Comparison of ENCODE assay signal across 16 cellular contexts in the genomic region with DNA sequence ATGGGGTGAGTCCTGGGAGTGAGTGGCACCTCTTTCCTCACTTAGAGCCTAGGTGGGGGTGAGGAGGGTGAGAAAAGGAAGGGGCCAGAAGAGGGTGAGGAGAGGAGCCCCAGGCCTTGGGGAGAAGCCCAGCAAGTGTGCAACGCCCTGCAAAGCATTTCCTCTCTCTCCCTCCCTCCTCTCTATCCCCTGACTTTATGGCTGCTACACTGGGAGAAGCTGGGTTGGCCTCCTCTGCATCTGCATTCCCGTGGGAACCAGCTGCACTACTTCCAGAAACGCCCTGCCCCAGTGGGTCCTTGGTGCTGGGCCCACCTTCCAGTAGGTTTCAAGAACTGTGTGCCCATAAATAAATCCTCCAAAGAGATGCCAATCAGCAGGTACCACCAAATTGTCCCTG.
A peak's percentile ranks its signal among the peaks of the same experiment; 100 is the strongest.
DNase-seq lines count a peak whose midpoint lies in the region; ATAC-seq and TF ChIP-seq lines count a peak whose summit lies in the region.
"Had no signal": no experiment of that assay in that cellular context is flagged by ENCODE, and none has a peak within 500 bp of the region (broad histone marks: within the 10 kb centered on the region; RNA-seq: fewer than 3 reads in every experiment).

No MANE protein-coding gene starts in this region.

- TF ChIP-seq EP300 in SK-N-SH (IDR thresholded peaks at IDR 0.05; ENCODE audit: borderline replicate concordance in 1 of 2, low read depth in 1 of 2, low read length in 1 of 2) (no peak), gastroesophageal sphincter (IDR thresholded peaks at IDR 0.05) (no peak)

- no peak for DNase-seq in Calu3
- no peak for DNase-seq in hepatocyte (ENCODE audit: low spot score)
- no peak for DNase-seq in neural crest cell (ENCODE audit: low read depth, low spot score)
- no peak for DNase-seq in SK-N-SH
- DNase-seq in NCI-H510A (lab: John Stamatoyannopoulos, UW): no peak
- DNase-seq: CD8-positive, alpha-beta T cell; H7; HFFc6; NCI-H1694; NCI-H226; NCI-H524 treated with DMSO at 0.1 percent for 48 hours; SJCRH30 had no signal

- H3K79me2 ChIP-seq in OCI-LY3 (ENCODE audit: low read length) (no peaks in the 10 kb centered on the region), hepatocyte (no peaks in the 10 kb centered on the region), SK-N-SH (ENCODE audit: insufficient read depth) (no peaks in the 10 kb centered on the region)

- peak overlapping the region; percentile 54 for H3K4me2 ChIP-seq in OCI-LY3 (ENCODE audit: low read length)
- H3K4me2 ChIP-seq in hepatocyte: no peak overlapping the region
- no peak overlapping the region for H3K4me2 ChIP-seq in SK-N-SH

- H3K4me3 Mint-ChIP-seq in Calu3 (ENCODE audit: low read depth, unreplicated experiment): no peak overlapping the region
- no peak overlapping the region for H3K4me3 Mint-ChIP-seq in neural crest cell
- H3K4me3 Mint-ChIP-seq: CD8-positive, alpha-beta T cell; HFFc6 had no signal

- H3K9me3 ChIP-seq in OCI-LY3 (ENCODE audit: insufficient read depth, low read length) (peaks cover 17% of the 10 kb centered on the region), hepatocyte (ENCODE audit: low read depth) (no peaks in the 10 kb centered on the region), SK-N-SH (no peaks in the 10 kb centered on the region), gastroesophageal sphincter (peaks cover 0 to 12% (median 0%) of the 10 kb centered on the region in 3 donors)
- H3K9me3 ChIP-seq: SJCRH30 had no signal

- no peaks in the 10 kb centered on the region for H3K27me3 ChIP-seq in OCI-LY3 (ENCODE audit: low read depth, low read length)
- no peaks in the 10 kb centered on the region for H3K27me3 ChIP-seq in hepatocyte
- no peaks in the 10 kb centered on the region for H3K27me3 ChIP-seq in SK-N-SH (ENCODE audit: insufficient read depth)
- no peaks in the 10 kb centered on the region for H3K27me3 ChIP-seq in gastroesophageal sphincter
- H3K27me3 ChIP-seq: SJCRH30 had no signal

- ATAC-seq in GM18858 (IDR thresholded peaks at IDR 0.05; ENCODE audit: unreplicated experiment) (no peak), gastroesophageal sphincter (no peak)
- ATAC-seq: CD8-positive, alpha-beta T cell had no signal

- TF ChIP-seq RAD21 in SK-N-SH (IDR thresholded peaks at IDR 0.05; ENCODE audit: low read length): no peak

- H3K36me3 Mint-ChIP-seq in Calu3 (ENCODE audit: insufficient read depth, unreplicated experiment) (peaks cover 10% of the 10 kb centered on the region), neural crest cell (ENCODE audit: low read depth) (peaks cover 4% of the 10 kb centered on the region)
- H3K36me3 Mint-ChIP-seq: CD8-positive, alpha-beta T cell had no signal

- H3K4me3 ChIP-seq in OCI-LY3 (ENCODE audit: low read length) (peak overlapping the region; percentile 19; the same call in 1 of the 2 replicates), hepatocyte (no peak overlapping the region), SK-N-SH (ENCODE audit: low read depth in 2 of 2, low read length in 1 of 2) (no peak overlapping the region), gastroesophageal sphincter (no peak overlapping the region)
- H3K4me3 ChIP-seq: SJCRH30 had no signal

- no peak for TF ChIP-seq CTCF in Calu3 (IDR thresholded peaks at IDR 0.05; ENCODE audit: unreplicated experiment)
- no peak for TF ChIP-seq CTCF in OCI-LY3 (IDR thresholded peaks at IDR 0.05; ENCODE audit: low read depth, low read length)
- no peak for TF ChIP-seq CTCF in hepatocyte (IDR thresholded peaks at IDR 0.05; ENCODE audit: poor library complexity)
- no peak for TF ChIP-seq CTCF in neural crest cell (conservative IDR thresholded peaks at IDR 0.05)
- TF ChIP-seq CTCF in SK-N-SH (IDR thresholded peaks at IDR 0.05): no peak
- TF ChIP-seq CTCF in gastroesophageal sphincter (IDR thresholded peaks at IDR 0.05): no peak

- WGBS in hepatocyte (ENCODE audit: low lambda C conversion rate, missing lambda C conversion rate): 47% methylated on average over 3 of the region's 3 CpGs
- 0% methylated on average over 2 of the region's 3 CpGs for WGBS in SK-N-SH (ENCODE audit: low lambda C conversion rate)
- WGBS in gastroesophageal sphincter (ENCODE audit: low coverage in 1 of 2), 2 donors: 14 to 29% methylated on average over 2 of the region's 3 CpGs

- H3K27me3 Mint-ChIP-seq in Calu3 (ENCODE audit: unreplicated experiment) (no peaks in the 10 kb centered on the region), neural crest cell (ENCODE audit: low read depth) (no peaks in the 10 kb centered on the region)

- H3K9ac ChIP-seq in OCI-LY3 (ENCODE audit: low read length) (peak overlapping the region; percentile 73), SK-N-SH (no peak overlapping the region)

- H3K27ac ChIP-seq in OCI-LY3 (ENCODE audit: low read length) (peak overlapping the region; percentile 88), hepatocyte (peak overlapping the region; percentile 52), SK-N-SH (ENCODE audit: low read depth in 2 of 2, low read length in 1 of 2) (no peak overlapping the region), gastroesophageal sphincter (no peak overlapping the region)
- H3K27ac ChIP-seq: HL-60, SJCRH30 had no signal

- H3K4me1 ChIP-seq in OCI-LY3 (ENCODE audit: low read length): peaks cover 67% of the 10 kb centered on the region
- peaks cover 13% of the 10 kb centered on the region for H3K4me1 ChIP-seq in hepatocyte (ENCODE audit: insufficient read depth)
- H3K4me1 ChIP-seq in SK-N-SH (ENCODE audit: control insufficient read depth in 1 of 2, insufficient read depth in 2 of 2, low read depth in 1 of 2, low read length in 1 of 2): peaks cover 0 to 30% of the 10 kb centered on the region in 2 experiments; a peak in 2 of 4 replicates
- H3K4me1 ChIP-seq in gastroesophageal sphincter: no peaks in the 10 kb centered on the region
- H3K4me1 ChIP-seq: SJCRH30 had no signal

- POLR2A ChIA-PET in SK-N-SH (lab: Yijun Ruan, JAX): no interaction called here

- H4K20me1 ChIP-seq in OCI-LY3 (ENCODE audit: insufficient read depth, low read length): no peaks in the 10 kb centered on the region
- no peaks in the 10 kb centered on the region for H4K20me1 ChIP-seq in hepatocyte (ENCODE audit: insufficient read depth, poor library complexity, severe bottlenecking)
- H4K20me1 ChIP-seq in SK-N-SH (ENCODE audit: insufficient read depth): no peaks in the 10 kb centered on the region

- H3K27ac Mint-ChIP-seq in Calu3 (ENCODE audit: unreplicated experiment) (peak overlapping the region; percentile 95), neural crest cell (ENCODE audit: unreplicated experiment) (peak overlapping the region; percentile 60)
- H3K27ac Mint-ChIP-seq: CD8-positive, alpha-beta T cell; HFFc6 had no signal

- H3K9me3 Mint-ChIP-seq in Calu3 (ENCODE audit: low read depth, unreplicated experiment) (peaks cover 3% of the 10 kb centered on the region), neural crest cell (peaks cover 9% of the 10 kb centered on the region)
- H3K9me3 Mint-ChIP-seq: CD8-positive, alpha-beta T cell; HFFc6 had no signal

- H3K9me2 ChIP-seq in hepatocyte (replicated peaks; ENCODE audit: insufficient read depth) (no peaks in the 10 kb centered on the region), SK-N-SH (no peaks in the 10 kb centered on the region)

- no peak for TF ChIP-seq POLR2A in gastroesophageal sphincter (IDR thresholded peaks at IDR 0.05)

- no peaks in the 10 kb centered on the region for H3F3A ChIP-seq in SK-N-SH (replicated peaks; ENCODE audit: insufficient read depth)

- intact Hi-C loops in Calu3 (cut with micrococcal nuclease; ENCODE audit: unreplicated experiment): loop anchor here (5.0 kb wide), 2 partner anchors 171 to 221 kb away; no protein-coding TSS in a partner anchor

- CTCF ChIA-PET in Calu3 (lab: Charles Lee) (no interaction called here), SK-N-SH (lab: Yijun Ruan, JAX) (interaction anchor here (0.9 to 2.1 kb wide), 3 partner anchors 302 to 387 kb away, joined by 3 to 11 read pairs (median 4); no protein-coding TSS in a partner anchor)

- peak overlapping the region; percentile 42 for H2AFZ ChIP-seq in OCI-LY3 (ENCODE audit: low read depth, low read length)
- no peak overlapping the region for H2AFZ ChIP-seq in hepatocyte
- H2AFZ ChIP-seq in SK-N-SH (ENCODE audit: low read depth): no peak overlapping the region

- H3K4me1 Mint-ChIP-seq in Calu3 (ENCODE audit: low read depth, unreplicated experiment) (peaks cover 30% of the 10 kb centered on the region), neural crest cell (no peaks in the 10 kb centered on the region)

- no TSS peak for BruUV-seq in Calu3 (replicated peaks; lab: Mats Ljungman, UMichigan)

- H3K36me3 ChIP-seq in OCI-LY3 (replicated peaks; ENCODE audit: low read depth, low read length): peaks cover 24% of the 10 kb centered on the region
- no peaks in the 10 kb centered on the region for H3K36me3 ChIP-seq in hepatocyte (replicated peaks; ENCODE audit: insufficient read depth, low read depth)
- H3K36me3 ChIP-seq in SK-N-SH (replicated peaks in 1 of 2; ENCODE audit: control insufficient read depth in 1 of 2, insufficient read depth in 2 of 2, low read length in 1 of 2): no peaks in the 10 kb centered on the region
- H3K36me3 ChIP-seq in gastroesophageal sphincter: no peaks in the 10 kb centered on the region
- H3K36me3 ChIP-seq: SJCRH30 had no signal

TF ChIP-seq in SK-N-SH, 30 proteins besides CTCF, POLR2A, EP300 and RAD21 (continues in another document):
- TF ChIP-seq TEAD4 (IDR thresholded peaks at IDR 0.05; ENCODE audit: borderline replicate concordance, insufficient read depth) (no peak), SMC3 (IDR thresholded peaks at IDR 0.05; ENCODE audit: low read depth, low read length) (no peak), SIN3A (IDR thresholded peaks at IDR 0.05; ENCODE audit: borderline replicate concordance, low read depth, low read length) (no peak), GATA2 (CRISPR knock-in tag; IDR thresholded peaks at IDR 0.05) (no peak), MEF2A (IDR thresholded peaks at IDR 0.05; ENCODE audit: borderline replicate concordance, low read depth) (no peak)
- TF ChIP-seq, protein P1, sequence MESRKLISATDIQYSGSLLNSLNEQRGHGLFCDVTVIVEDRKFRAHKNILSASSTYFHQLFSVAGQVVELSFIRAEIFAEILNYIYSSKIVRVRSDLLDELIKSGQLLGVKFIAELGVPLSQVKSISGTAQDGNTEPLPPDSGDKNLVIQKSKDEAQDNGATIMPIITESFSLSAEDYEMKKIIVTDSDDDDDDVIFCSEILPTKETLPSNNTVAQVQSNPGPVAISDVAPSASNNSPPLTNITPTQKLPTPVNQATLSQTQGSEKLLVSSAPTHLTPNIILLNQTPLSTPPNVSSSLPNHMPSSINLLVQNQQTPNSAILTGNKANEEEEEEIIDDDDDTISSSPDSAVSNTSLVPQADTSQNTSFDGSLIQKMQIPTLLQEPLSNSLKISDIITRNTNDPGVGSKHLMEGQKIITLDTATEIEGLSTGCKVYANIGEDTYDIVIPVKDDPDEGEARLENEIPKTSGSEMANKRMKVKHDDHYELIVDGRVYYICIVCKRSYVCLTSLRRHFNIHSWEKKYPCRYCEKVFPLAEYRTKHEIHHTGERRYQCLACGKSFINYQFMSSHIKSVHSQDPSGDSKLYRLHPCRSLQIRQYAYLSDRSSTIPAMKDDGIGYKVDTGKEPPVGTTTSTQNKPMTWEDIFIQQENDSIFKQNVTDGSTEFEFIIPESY (IDR thresholded peaks at IDR 0.05; ENCODE audit: borderline replicate concordance, low read depth): no peak

Comparison
In these comparisons a context has a peak if more than half of its experiments do, and no peak if none do; other contexts are left out.
1. H3K27ac ChIP-seq: peak in OCI-LY3 (single experiment) and hepatocyte (single experiment); none in SK-N-SH (0 of 2) and gastroesophageal sphincter (0 of 4).